ENCODE assay signal across 18 cellular contexts in genomic region chr15:56035166-56035565, GRCh38. TPM values are rescaled to one million over a fixed set of nuclear protein-coding genes. Genes with fewer than 3 reads are reported as not detected.
DNase-seq lines count a peak whose midpoint lies in the region; ATAC-seq and TF ChIP-seq lines count a peak whose summit lies in the region.
"Had no signal": no experiment of that assay in that cellular context is flagged by ENCODE, and none has a peak within 500 bp of the region (broad histone marks: within the 10 kb centered on the region; RNA-seq: fewer than 3 reads in every experiment).

No MANE protein-coding gene starts in this region.

- WGBS in esophagus muscularis mucosa, result 100% methylated on average over 2 of the region's 2 CpGs
- WGBS in neuronal stem cell (ENCODE audit: extremely low coverage in 2 of 2, insufficient read length in 2 of 2, insufficient replicate concordance in 1 of 2), 2 donors, result no CpG with 5 or more reads among the region's 2 CpGs

- peak overlapping the region; percentile 9 for H2AFZ ChIP-seq in neuronal stem cell (ENCODE audit: low read length)

- no peak for TF ChIP-seq CTCF in HEK293 (tag by site-specific recombination; IDR thresholded peaks at IDR 0.05)
- TF ChIP-seq CTCF in esophagus muscularis mucosa (IDR thresholded peaks at IDR 0.05), result no peak
- TF ChIP-seq CTCF in type B pancreatic cell (conservative IDR thresholded peaks at IDR 0.05), result no peak

- H3K4ac ChIP-seq in neuronal stem cell (ENCODE audit: low read length), result no peak overlapping the region

- H3K27ac Mint-ChIP-seq in activated T-helper 17 cell treated with anti-CD3 and anti-CD28 coated beads, Interleukin-2, amount 50 U/mL, for 72 hours, result peak overlapping the region; percentile 65
- no peak overlapping the region for H3K27ac Mint-ChIP-seq in type B pancreatic cell
- H3K27ac Mint-ChIP-seq in activated naive CD4-positive, alpha-beta T cell treated with anti-CD3 and anti-CD28 coated beads, Interleukin-2, amount 50 U/mL, for 72 hours, result peak overlapping the region in 1 of 2 donors; percentile 57
- no peak overlapping the region for H3K27ac Mint-ChIP-seq in activated CD4-positive, alpha-beta T cell treated with anti-CD3 and anti-CD28 coated beads, Interleukin-2, amount 10 ng/mL, durations not matched to agents 7 days and 5 days
- H3K27ac Mint-ChIP-seq: CD14-positive monocyte; CD4-positive, alpha-beta T cell; CD8-positive, alpha-beta T cell had no signal

- H3K4me1 ChIP-seq in HEK293 (ENCODE audit: control insufficient read depth, insufficient read depth, low read length) (no peaks in the 10 kb centered on the region), esophagus muscularis mucosa (peaks cover 4 to 5% (median 4%) of the 10 kb centered on the region in 4 donors), neuronal stem cell (ENCODE audit: control insufficient read depth in 2 of 2, insufficient read depth in 1 of 2, low read depth in 1 of 2, low read length in 2 of 2) (peaks cover 1 to 4% of the 10 kb centered on the region in 2 donors)
- H3K4me1 ChIP-seq: BLaER1 had no signal

- H3K36me3 ChIP-seq in HEK293 (ENCODE audit: control insufficient read depth in 2 of 2, insufficient read depth in 1 of 2, low read length in 2 of 2) (no peaks in the 10 kb centered on the region), esophagus muscularis mucosa (no peaks in the 10 kb centered on the region), neuronal stem cell (replicated peaks in 1 of 2; ENCODE audit: control insufficient read depth in 2 of 2, insufficient read depth in 2 of 2, low read length in 2 of 2) (no peaks in the 10 kb centered on the region)
- H3K36me3 ChIP-seq: BE2C, BLaER1 had no signal

- TF ChIP-seq EP300 in esophagus muscularis mucosa (IDR thresholded peaks at IDR 0.05), result no peak

- ATAC-seq in activated T-helper 17 cell treated with anti-CD3 and anti-CD28 coated beads, Interleukin-2, amount 50 U/mL, for 72 hours (replicated peaks), result no peak
- no peak for ATAC-seq in activated naive CD4-positive, alpha-beta T cell treated with anti-CD3 and anti-CD28 coated beads, Interleukin-2, amount 50 U/mL, for 72 hours
- ATAC-seq: CD8-positive, alpha-beta T cell had no signal

- intact Hi-C loops in esophagus muscularis mucosa (cut with DNase I), result no loop called here

- H3K79me1 ChIP-seq in neuronal stem cell (ENCODE audit: low read depth, low read length), result no peaks in the 10 kb centered on the region

- H3K27ac ChIP-seq in HEK293 (ENCODE audit: extremely low read depth, low read depth, low read length) (no peak overlapping the region), esophagus muscularis mucosa (replicated peaks in 1 of 4) (no peak overlapping the region), neuronal stem cell (replicated peaks; ENCODE audit: low read length) (no peak overlapping the region)
- H3K27ac ChIP-seq: BLaER1 had no signal

- DNase-seq in esophagus muscularis mucosa (ENCODE audit: extremely low spot score) (peak; percentile 70), neuronal stem cell (ENCODE audit: low spot score) (no peak), type B pancreatic cell (ENCODE audit: extremely low spot score, unreplicated experiment) (no peak), NCI-H1930 (lab: John Stamatoyannopoulos, UW) (no peak)
- no peak for DNase-seq in activated naive CD4-positive, alpha-beta T cell treated with anti-CD3 and anti-CD28 coated beads, Interleukin-2, amount 50 U/mL, for 72 hours (ENCODE audit: low spot score in 2 of 2)
- no peak for DNase-seq in activated CD4-positive, alpha-beta T cell treated with anti-CD3 and anti-CD28 coated beads, Interleukin-2, amount 10 ng/mL, durations not matched to agents 7 days and 5 days
- DNase-seq: 8988T; ACHN; BE2C; C1 segment of cervical spinal cord; CD4-positive, alpha-beta T cell; CD8-positive, alpha-beta T cell; DMS79 treated with DMSO at 0.1 percent for 48 hours; GF-D8 had no signal

- H3K4me3 ChIP-seq in HEK293 (ENCODE audit: low read depth, low read length) (no peak overlapping the region), esophagus muscularis mucosa (no peak overlapping the region), neuronal stem cell (ENCODE audit: low read length in 2 of 2) (no peak overlapping the region)
- H3K4me3 ChIP-seq: BLaER1 had no signal

- H4K91ac ChIP-seq in neuronal stem cell (ENCODE audit: low read depth, low read length, poor library complexity), result no peak overlapping the region

- peaks cover 7% of the 10 kb centered on the region for H3K36me3 Mint-ChIP-seq in activated T-helper 17 cell treated with anti-CD3 and anti-CD28 coated beads, Interleukin-2, amount 50 U/mL, for 72 hours (ENCODE audit: low read depth)
- no peaks in the 10 kb centered on the region for H3K36me3 Mint-ChIP-seq in type B pancreatic cell
- peaks cover 5 to 30% of the 10 kb centered on the region in 2 donors for H3K36me3 Mint-ChIP-seq in activated naive CD4-positive, alpha-beta T cell treated with anti-CD3 and anti-CD28 coated beads, Interleukin-2, amount 50 U/mL, for 72 hours
- peaks cover 2% of the 10 kb centered on the region for H3K36me3 Mint-ChIP-seq in activated CD4-positive, alpha-beta T cell treated with anti-CD3 and anti-CD28 coated beads, Interleukin-2, amount 10 ng/mL, durations not matched to agents 7 days and 5 days (ENCODE audit: low read depth)
- H3K36me3 Mint-ChIP-seq: CD14-positive monocyte; CD8-positive, alpha-beta T cell had no signal

- no peaks in the 10 kb centered on the region for H3K27me3 Mint-ChIP-seq in activated T-helper 17 cell treated with anti-CD3 and anti-CD28 coated beads, Interleukin-2, amount 50 U/mL, for 72 hours
- H3K27me3 Mint-ChIP-seq in type B pancreatic cell, result no peaks in the 10 kb centered on the region
- no peaks in the 10 kb centered on the region for H3K27me3 Mint-ChIP-seq in activated CD4-positive, alpha-beta T cell treated with anti-CD3 and anti-CD28 coated beads, Interleukin-2, amount 10 ng/mL, durations not matched to agents 7 days and 5 days
- H3K27me3 Mint-ChIP-seq: CD4-positive, alpha-beta T cell had no signal

- POLR2A ChIA-PET in HEK293 (lab: Yijun Ruan, JAX), result no interaction called here
- POLR2A ChIA-PET in activated CD4-positive, alpha-beta T cell treated with anti-CD3 and anti-CD28 coated beads, Interleukin-2, amount 10 ng/mL, durations not matched to agents 7 days and 5 days (lab: Charles Lee), result no interaction called here

- H2AK5ac ChIP-seq in neuronal stem cell (ENCODE audit: low read depth, low read length), result no peak overlapping the region

- H4K8ac ChIP-seq in neuronal stem cell (ENCODE audit: low read depth, low read length), result no peak overlapping the region

- no peaks in the 10 kb centered on the region for H3K9me3 Mint-ChIP-seq in activated T-helper 17 cell treated with anti-CD3 and anti-CD28 coated beads, Interleukin-2, amount 50 U/mL, for 72 hours
- no peaks in the 10 kb centered on the region for H3K9me3 Mint-ChIP-seq in type B pancreatic cell
- peaks cover 3 to 11% of the 10 kb centered on the region in 2 donors for H3K9me3 Mint-ChIP-seq in activated naive CD4-positive, alpha-beta T cell treated with anti-CD3 and anti-CD28 coated beads, Interleukin-2, amount 50 U/mL, for 72 hours
- peaks cover 9% of the 10 kb centered on the region for H3K9me3 Mint-ChIP-seq in activated CD4-positive, alpha-beta T cell treated with anti-CD3 and anti-CD28 coated beads, Interleukin-2, amount 10 ng/mL, durations not matched to agents 7 days and 5 days
- H3K9me3 Mint-ChIP-seq: CD4-positive, alpha-beta T cell; CD8-positive, alpha-beta T cell had no signal

- H2BK120ac ChIP-seq in neuronal stem cell (ENCODE audit: low read depth, low read length), result no peak overlapping the region

- H2BK15ac ChIP-seq in neuronal stem cell (ENCODE audit: low read length), result no peak overlapping the region

- no peak overlapping the region for H3K14ac ChIP-seq in neuronal stem cell (ENCODE audit: low read length)

- no peak overlapping the region for H3K4me2 ChIP-seq in neuronal stem cell (ENCODE audit: insufficient read depth, low read length, poor library complexity, severe bottlenecking)
- H3K4me2 ChIP-seq: BLaER1 had no signal

- no peak overlapping the region for H2BK5ac ChIP-seq in neuronal stem cell (ENCODE audit: low read length)

- H3K9me3 ChIP-seq in HEK293 (ENCODE audit: control insufficient read depth, insufficient read depth, low read depth, low read length), result no peaks in the 10 kb centered on the region
- no peaks in the 10 kb centered on the region for H3K9me3 ChIP-seq in esophagus muscularis mucosa
- no peaks in the 10 kb centered on the region for H3K9me3 ChIP-seq in neuronal stem cell (replicated peaks in 1 of 2; ENCODE audit: control insufficient read depth in 2 of 2, insufficient read depth in 1 of 2, low read depth in 1 of 2, low read length in 2 of 2)
- H3K9me3 ChIP-seq: BE2C, BLaER1 had no signal

- no peak overlapping the region for H3K18ac ChIP-seq in neuronal stem cell (ENCODE audit: low read length)

- H2BK12ac ChIP-seq in neuronal stem cell (ENCODE audit: low read length), result no peak overlapping the region

- H3K9ac ChIP-seq in neuronal stem cell (ENCODE audit: low read depth, low read length, poor library complexity), result no peak overlapping the region
- H3K9ac ChIP-seq: BLaER1 had no signal

- peaks cover 18% of the 10 kb centered on the region for H3K4me1 Mint-ChIP-seq in activated T-helper 17 cell treated with anti-CD3 and anti-CD28 coated beads, Interleukin-2, amount 50 U/mL, for 72 hours
- peaks cover 27% of the 10 kb centered on the region for H3K4me1 Mint-ChIP-seq in type B pancreatic cell (ENCODE audit: unreplicated experiment)
- peaks cover 20% of the 10 kb centered on the region for H3K4me1 Mint-ChIP-seq in activated CD4-positive, alpha-beta T cell treated with anti-CD3 and anti-CD28 coated beads, Interleukin-2, amount 10 ng/mL, durations not matched to agents 7 days and 5 days

- H3K4me3 Mint-ChIP-seq in activated T-helper 17 cell treated with anti-CD3 and anti-CD28 coated beads, Interleukin-2, amount 50 U/mL, for 72 hours, result no peak overlapping the region
- no peak overlapping the region for H3K4me3 Mint-ChIP-seq in type B pancreatic cell
- no peak overlapping the region for H3K4me3 Mint-ChIP-seq in activated CD4-positive, alpha-beta T cell treated with anti-CD3 and anti-CD28 coated beads, Interleukin-2, amount 10 ng/mL, durations not matched to agents 7 days and 5 days
- H3K4me3 Mint-ChIP-seq: CD14-positive monocyte; CD4-positive, alpha-beta T cell; CD8-positive, alpha-beta T cell had no signal

- H3K27me3 ChIP-seq in esophagus muscularis mucosa (no peaks in the 10 kb centered on the region), neuronal stem cell (ENCODE audit: control insufficient read depth in 3 of 3, insufficient read depth in 3 of 3, low read depth in 1 of 3, low read length in 3 of 3) (no peaks in the 10 kb centered on the region)
- H3K27me3 ChIP-seq: BE2C, BLaER1 had no signal

- no peak overlapping the region for H3K23ac ChIP-seq in neuronal stem cell (ENCODE audit: low read depth, low read length, poor library complexity)

- TF ChIP-seq POLR2A in esophagus muscularis mucosa (IDR thresholded peaks at IDR 0.05; ENCODE audit: low read depth), result no peak

- CTCF ChIA-PET in HEK293 (lab: Yijun Ruan, JAX), result no interaction called here
- CTCF ChIA-PET in activated CD4-positive, alpha-beta T cell treated with anti-CD3 and anti-CD28 coated beads, Interleukin-2, amount 10 ng/mL, durations not matched to agents 7 days and 5 days (lab: Charles Lee), result interaction anchor here (0.7 kb wide), 1 partner anchor 39 kb away, joined by 3 read pairs; no protein-coding TSS in a partner anchor

RNA-seq across cellular contexts. Expression of gene NEDD4, which starts 41.8 kb away (rescaled TPM):
- total RNA-seq in activated T-helper 17 cell treated with anti-CD3 and anti-CD28 coated beads, Interleukin-2, amount 50 U/mL, for 72 hours, result 10 to 100 TPM; 10.2 to 18.4 TPM
- total RNA-seq in esophagus muscularis mucosa (10 to 100 TPM; 19.2 to 35.1 (median 23.1) TPM), type B pancreatic cell (ENCODE audit: low replicate concordance) (19.6 and 21.1 TPM in 2 replicates)
- 3.5 TPM for polyA plus RNA-seq in neuronal stem cell (2013, experiment 1 of 2)
- polyA plus RNA-seq in neuronal stem cell (2013, experiment 2 of 2), result 3.9 TPM
- total RNA-seq in activated naive CD4-positive, alpha-beta T cell treated with anti-CD3 and anti-CD28 coated beads, Interleukin-2, amount 50 U/mL, for 72 hours, result 10 to 100 TPM; 14.8 to 15.0 TPM
- total RNA-seq in activated CD4-positive, alpha-beta T cell treated with anti-CD3 and anti-CD28 coated beads, Interleukin-2, amount 10 ng/mL, durations not matched to agents 7 days and 5 days, result 10 to 100 TPM in 1 of 2 experiments, 1 to 10 TPM in 1; 8.7 to 11.1 TPM
